Comparison of ENCODE assay signal across 1 cellular context in the genomic region with DNA sequence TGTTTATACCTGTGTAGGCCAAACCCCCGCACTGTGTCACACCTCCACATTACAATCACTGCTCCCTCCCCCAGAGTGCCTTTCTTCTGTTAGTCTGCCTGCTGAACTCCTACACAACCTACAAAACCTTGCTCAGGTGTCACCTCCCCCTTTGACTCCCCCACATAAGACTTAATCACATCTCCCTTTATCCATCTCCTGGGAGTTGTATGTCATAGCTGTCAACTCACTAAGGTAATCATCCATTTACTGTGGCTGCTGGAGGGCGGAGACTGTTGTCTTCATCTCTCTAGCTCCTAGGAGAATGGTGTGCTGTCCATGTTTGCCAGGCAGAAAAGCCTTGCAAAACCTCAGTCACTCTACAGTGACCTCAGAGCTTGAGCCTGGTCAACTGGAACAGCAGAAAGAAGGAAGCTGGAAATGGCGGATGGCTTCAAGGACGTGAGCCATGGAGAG.
TF ChIP-seq lines count a peak whose summit lies in the region.

No MANE protein-coding gene starts in this region.

TF ChIP-seq in GM12878, 131 proteins besides CTCF, POLR2A, EP300 and RAD21:
- TF ChIP-seq WRNIP1 (IDR thresholded peaks at IDR 0.05; ENCODE audit: borderline replicate concordance, low read depth, low read length) (no peak), MYC (IDR thresholded peaks at IDR 0.05; ENCODE audit: insufficient read depth, insufficient read length, insufficient replicate concordance, low read length, severe bottlenecking) (no peak), SPI1 (IDR thresholded peaks at IDR 0.05; ENCODE audit: borderline replicate concordance, insufficient read depth, low read depth, low read length) (no peak), PAX8 (IDR thresholded peaks at IDR 0.05) (no peak), EZH2 (IDR thresholded peaks at IDR 0.05; ENCODE audit: borderline replicate concordance, control insufficient read depth, low read depth, low read length) (no peak), TAF1 (IDR thresholded peaks at IDR 0.05; ENCODE audit: borderline replicate concordance, low read depth, low read length) (no peak), ZNF622 (IDR thresholded peaks at IDR 0.05) (no peak), SMAD1 (IDR thresholded peaks at IDR 0.05; ENCODE audit: low read depth, partially characterized antibody) (no peak)
- TF ChIP-seq, protein P1, sequence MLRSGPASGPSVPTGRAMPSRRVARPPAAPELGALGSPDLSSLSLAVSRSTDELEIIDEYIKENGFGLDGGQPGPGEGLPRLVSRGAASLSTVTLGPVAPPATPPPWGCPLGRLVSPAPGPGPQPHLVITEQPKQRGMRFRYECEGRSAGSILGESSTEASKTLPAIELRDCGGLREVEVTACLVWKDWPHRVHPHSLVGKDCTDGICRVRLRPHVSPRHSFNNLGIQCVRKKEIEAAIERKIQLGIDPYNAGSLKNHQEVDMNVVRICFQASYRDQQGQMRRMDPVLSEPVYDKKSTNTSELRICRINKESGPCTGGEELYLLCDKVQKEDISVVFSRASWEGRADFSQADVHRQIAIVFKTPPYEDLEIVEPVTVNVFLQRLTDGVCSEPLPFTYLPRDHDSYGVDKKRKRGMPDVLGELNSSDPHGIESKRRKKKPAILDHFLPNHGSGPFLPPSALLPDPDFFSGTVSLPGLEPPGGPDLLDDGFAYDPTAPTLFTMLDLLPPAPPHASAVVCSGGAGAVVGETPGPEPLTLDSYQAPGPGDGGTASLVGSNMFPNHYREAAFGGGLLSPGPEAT (IDR thresholded peaks at IDR 0.05; ENCODE audit: low read depth), result no peak
TF ChIP-seq in GM12878: peak in this region for 0.
